In the genomic region with DNA sequence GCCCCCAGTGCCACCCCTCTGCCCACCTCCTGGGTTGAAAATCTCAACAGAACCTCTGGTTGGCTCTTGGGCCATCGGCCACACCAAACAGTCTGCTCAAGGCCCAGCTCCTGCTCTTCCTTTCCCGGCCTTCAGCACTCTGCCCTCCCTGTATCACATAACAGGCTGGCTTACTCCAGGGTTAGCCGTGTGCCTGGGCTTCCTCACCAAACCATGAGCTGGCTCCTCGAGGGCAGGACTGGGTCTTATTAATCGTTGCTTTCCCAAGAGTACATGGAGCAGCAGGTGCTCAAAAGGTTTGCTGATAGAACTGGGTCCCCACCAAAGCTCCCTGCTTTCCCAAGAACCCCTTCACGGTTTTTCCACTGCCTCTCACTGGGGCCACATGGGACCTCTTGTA, we compare ENCODE assay signal across 1 cellular context.
TF ChIP-seq lines count a peak whose summit lies in the region.

No MANE protein-coding gene starts in this region.

TF ChIP-seq in HepG2, 621 proteins besides CTCF, POLR2A, EP300 and RAD21:
- TF ChIP-seq RBM39 (IDR thresholded peaks at IDR 0.05; ENCODE audit: low read depth, low read length, poor library complexity, severe bottlenecking) (peak; percentile 12), ZNF605 (CRISPR knock-in tag; IDR thresholded peaks at IDR 0.05) (peak; percentile 71; the same call in 1 of the 2 replicates), ZNF260 (CRISPR knock-in tag; IDR thresholded peaks at IDR 0.05; ENCODE audit: borderline replicate concordance, low read depth) (no peak)
- TF ChIP-seq, protein P1, sequence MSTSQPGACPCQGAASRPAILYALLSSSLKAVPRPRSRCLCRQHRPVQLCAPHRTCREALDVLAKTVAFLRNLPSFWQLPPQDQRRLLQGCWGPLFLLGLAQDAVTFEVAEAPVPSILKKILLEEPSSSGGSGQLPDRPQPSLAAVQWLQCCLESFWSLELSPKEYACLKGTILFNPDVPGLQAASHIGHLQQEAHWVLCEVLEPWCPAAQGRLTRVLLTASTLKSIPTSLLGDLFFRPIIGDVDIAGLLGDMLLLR (CRISPR knock-in tag; IDR thresholded peaks at IDR 0.05) = 0 out of 2 replicates have a peak, but pooled peaks have one; percentile 12
